ENCODE assay signal across 1 cellular context in genomic region chr10:78757542-78757941, GRCh38.
TF ChIP-seq lines count a peak whose summit lies in the region.

No MANE protein-coding gene starts in this region.

TF ChIP-seq in GM12878, 131 proteins besides CTCF, POLR2A, EP300 and RAD21 (continued from another document):
- TF ChIP-seq GATAD2B (conservative IDR thresholded peaks at IDR 0.05; ENCODE audit: low read depth) (no peak), IRF3 (IDR thresholded peaks at IDR 0.05) (no peak), MTA2 (IDR thresholded peaks at IDR 0.05; ENCODE audit: low read depth) (no peak), ZZZ3 (IDR thresholded peaks at IDR 0.05; ENCODE audit: control insufficient read depth, insufficient read length, low read depth) (no peak)
